Comparison of ENCODE assay signal across 8 cellular contexts in the genomic region with DNA sequence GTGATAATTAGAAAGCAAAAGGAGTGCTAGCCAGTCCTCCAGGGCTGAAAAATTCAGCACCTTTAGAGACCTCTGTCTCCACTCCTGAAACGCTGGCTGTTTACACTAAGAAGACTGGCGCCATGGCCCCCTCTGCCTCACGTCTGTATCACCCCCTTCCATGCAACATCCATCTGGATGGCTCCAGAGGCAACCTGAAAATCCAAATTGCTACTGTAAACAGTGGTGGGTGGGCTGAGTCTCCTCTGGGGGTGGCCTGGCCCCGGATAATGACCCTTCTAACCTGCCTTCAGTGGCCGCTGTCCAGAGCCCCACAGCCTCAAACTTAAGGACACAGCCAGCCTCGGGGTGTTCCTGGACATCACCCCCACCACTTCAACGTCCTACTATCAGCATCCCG. TPM values are rescaled to one million over a fixed set of nuclear protein-coding genes. Genes with fewer than 3 reads are reported as not detected.
DNase-seq lines count a peak whose midpoint lies in the region; ATAC-seq and TF ChIP-seq lines count a peak whose summit lies in the region.

No MANE protein-coding gene starts in this region.

- H3K36me3 ChIP-seq in right atrium auricular region (no peaks in the 10 kb centered on the region), muscle layer of colon (ENCODE audit: insufficient read depth, low read length) (no peaks in the 10 kb centered on the region)

- ATAC-seq in Right ventricle myocardium inferior (no peak), HG02840 (IDR thresholded peaks at IDR 0.05; ENCODE audit: low FRiP score, unreplicated experiment) (no peak)

- no peak for DNase-seq in right atrium auricular region (ENCODE audit: low spot score)
- no peak for DNase-seq in Right ventricle myocardium inferior (ENCODE audit: missing footprints)
- DNase-seq in coronary artery (ENCODE audit: low spot score), result no peak
- no peak for DNase-seq in NCI-H187 (lab: John Stamatoyannopoulos, UW)
- DNase-seq in cerebellum (ENCODE audit: low spot score), result no peak
- DNase-seq in NCI-H1105 (lab: John Stamatoyannopoulos, UW), result no peak

- no peak for TF ChIP-seq CTCF in right atrium auricular region (IDR thresholded peaks at IDR 0.05)
- TF ChIP-seq CTCF in coronary artery (IDR thresholded peaks at IDR 0.05), result no peak

- H3K27ac ChIP-seq in right atrium auricular region (peak overlapping the region in 1 of 2 donors; percentile 72), coronary artery (peak overlapping the region in 1 of 2 donors; percentile 92), muscle layer of colon (ENCODE audit: low read depth, low read length) (peak overlapping the region; percentile 61)

- H3K9ac ChIP-seq in muscle layer of colon (ENCODE audit: low read length), result peak overlapping the region; percentile 70

- intact Hi-C loops in Right ventricle myocardium inferior (cut with DNase I), result loop anchor here (5.0 kb wide), 1 partner anchor 184 kb away; no protein-coding TSS in a partner anchor

- H3K4me1 ChIP-seq in right atrium auricular region (peaks cover 0 to 22% of the 10 kb centered on the region in 2 donors), muscle layer of colon (ENCODE audit: insufficient read depth, low read length) (peaks cover 18% of the 10 kb centered on the region)

- H3K9me3 ChIP-seq in right atrium auricular region (no peaks in the 10 kb centered on the region), muscle layer of colon (ENCODE audit: low read length) (no peaks in the 10 kb centered on the region)

- H3K27me3 ChIP-seq in right atrium auricular region, result no peaks in the 10 kb centered on the region
- H3K27me3 ChIP-seq in muscle layer of colon (ENCODE audit: control insufficient read depth in 1 of 2, insufficient read depth in 2 of 2, low read length in 2 of 2), result no peaks in the 10 kb centered on the region

- H3K4me3 ChIP-seq in right atrium auricular region (peak overlapping the region; percentile 62 to 77), coronary artery (peak overlapping the region; percentile 93), muscle layer of colon (ENCODE audit: low read depth in 1 of 2, low read length in 2 of 2) (peak overlapping the region; percentile 78 to 85)

RNA-seq across cellular contexts. Expression of a gene that starts 1.4 kb away (rescaled TPM):
- total RNA-seq in right atrium auricular region, result 1 to 10 TPM; 4.3 to 7.5 TPM
- total RNA-seq in Right ventricle myocardium inferior, result 3.2 TPM
- 26.0 TPM for total RNA-seq in cerebellum
